ENCODE assay signal across 1 cellular context in genomic region chr17:74892974-74893911, GRCh38.
TF ChIP-seq lines count a peak whose summit lies in the region.

TSS of gene FADS6 (minus strand) at chr17:74893633. CDS start at chr17:74893595, 38 bp downstream.

TF ChIP-seq in HepG2, 621 proteins besides CTCF, POLR2A, EP300 and RAD21 (continued from another document):
- no peak for TF ChIP-seq ZBTB25 (CRISPR knock-in tag; IDR thresholded peaks at IDR 0.05)
- no peak for TF ChIP-seq SIN3B (IDR thresholded peaks at IDR 0.05; ENCODE audit: low read length)
- no peak for TF ChIP-seq TCF12 (IDR thresholded peaks at IDR 0.05)
- TF ChIP-seq TCF12 (CRISPR knock-in tag; IDR thresholded peaks at IDR 0.05): 0 out of 2 replicates have a peak, but pooled peaks have one; percentile 40
- peak; percentile 43; the same call in 1 of the 2 replicates for TF ChIP-seq TBX2 (CRISPR knock-in tag; IDR thresholded peaks at IDR 0.05; ENCODE audit: borderline replicate concordance)
- TF ChIP-seq ZNF7 (CRISPR knock-in tag; IDR thresholded peaks at IDR 0.05): no peak
- no peak for TF ChIP-seq ZNF432 (CRISPR knock-in tag; IDR thresholded peaks at IDR 0.05; ENCODE audit: borderline replicate concordance)
- no peak for TF ChIP-seq NFE2 (CRISPR knock-in tag; IDR thresholded peaks at IDR 0.05)
- TF ChIP-seq ZNF710 (CRISPR knock-in tag; IDR thresholded peaks at IDR 0.05; ENCODE audit: borderline replicate concordance): no peak; the same call in 1 of the 2 replicates
- TF ChIP-seq HIC2 (CRISPR knock-in tag; IDR thresholded peaks at IDR 0.05; ENCODE audit: low read depth): no peak
- TF ChIP-seq ZNF205 (CRISPR knock-in tag; IDR thresholded peaks at IDR 0.05): no peak
- no peak for TF ChIP-seq HMGXB4 (CRISPR knock-in tag; IDR thresholded peaks at IDR 0.05; ENCODE audit: borderline replicate concordance in 1 of 2, low read depth in 1 of 2)
- TF ChIP-seq ZNF101 (CRISPR knock-in tag; IDR thresholded peaks at IDR 0.05; ENCODE audit: borderline replicate concordance, low read depth): no peak
- no peak for TF ChIP-seq RCOR2 (CRISPR knock-in tag; IDR thresholded peaks at IDR 0.05)
- TF ChIP-seq BHLHE40 (IDR thresholded peaks at IDR 0.05; ENCODE audit: low read length): no peak
- no peak for TF ChIP-seq ZNF33B (CRISPR knock-in tag; IDR thresholded peaks at IDR 0.05)
- TF ChIP-seq ZSCAN12 (CRISPR knock-in tag; IDR thresholded peaks at IDR 0.05): no peak
- TF ChIP-seq ZSCAN31 (CRISPR knock-in tag; IDR thresholded peaks at IDR 0.05; ENCODE audit: low read depth): no peak
- no peak for TF ChIP-seq TRIM24 (CRISPR knock-in tag; IDR thresholded peaks at IDR 0.05)
- no peak for TF ChIP-seq SNRNP70 (IDR thresholded peaks at IDR 0.05; ENCODE audit: low read depth, low read length)
- TF ChIP-seq SMARCC2 (IDR thresholded peaks at IDR 0.05): no peak
- TF ChIP-seq ZNF547 (CRISPR knock-in tag; IDR thresholded peaks at IDR 0.05): no peak
- no peak for TF ChIP-seq ZSCAN30 (CRISPR knock-in tag; IDR thresholded peaks at IDR 0.05)
- no peak for TF ChIP-seq KMT2B (CRISPR knock-in tag; IDR thresholded peaks at IDR 0.05)
- TF ChIP-seq MAFK (conservative IDR thresholded peaks at IDR 0.05 in 1 of 2, IDR thresholded peaks at IDR 0.05 in 1 of 2; ENCODE audit: low read length in 2 of 2): no peak
- TF ChIP-seq RORA (CRISPR knock-in tag; IDR thresholded peaks at IDR 0.05): no peak
- no peak for TF ChIP-seq DPF2 (CRISPR knock-in tag; IDR thresholded peaks at IDR 0.05; ENCODE audit: borderline replicate concordance, low read depth)
- TF ChIP-seq SRSF1 (optimal IDR thresholded peaks at IDR 0.05; ENCODE audit: low read depth, low read length): no peak
- no peak for TF ChIP-seq ZNF549 (CRISPR knock-in tag; IDR thresholded peaks at IDR 0.05)
- no peak for TF ChIP-seq NFYB (CRISPR knock-in tag; IDR thresholded peaks at IDR 0.05)
- no peak for TF ChIP-seq ZNF839 (CRISPR knock-in tag; IDR thresholded peaks at IDR 0.05; ENCODE audit: borderline replicate concordance)
- no peak for TF ChIP-seq MNT (IDR thresholded peaks at IDR 0.05)
- peak; percentile 34; the same call in 1 of the 2 replicates for TF ChIP-seq MXD1 (CRISPR knock-in tag; IDR thresholded peaks at IDR 0.05)
- no peak for TF ChIP-seq ZNF496 (CRISPR knock-in tag; IDR thresholded peaks at IDR 0.05; ENCODE audit: insufficient replicate concordance)
- no peak for TF ChIP-seq NFE2L2 (IDR thresholded peaks at IDR 0.05; ENCODE audit: low read length)
- no peak for TF ChIP-seq ZNF556 (CRISPR knock-in tag; IDR thresholded peaks at IDR 0.05; ENCODE audit: borderline replicate concordance)
- TF ChIP-seq ZMYM3 (CRISPR knock-in tag; IDR thresholded peaks at IDR 0.05): no peak
- TF ChIP-seq LBX2 (CRISPR knock-in tag; IDR thresholded peaks at IDR 0.05; ENCODE audit: borderline replicate concordance): peak; percentile 19; the same call in 1 of the 2 replicates
- TF ChIP-seq DMAP1 (CRISPR knock-in tag; IDR thresholded peaks at IDR 0.05): no peak
- no peak for TF ChIP-seq ZNF18 (CRISPR knock-in tag; IDR thresholded peaks at IDR 0.05; ENCODE audit: insufficient replicate concordance)
- TF ChIP-seq RFX1 (IDR thresholded peaks at IDR 0.05): no peak
- TF ChIP-seq CEBPB (IDR thresholded peaks at IDR 0.05; ENCODE audit: borderline replicate concordance, low read depth, low read length): no peak
TF ChIP-seq in HepG2: peak in this region for 44.
